In the genomic region with DNA sequence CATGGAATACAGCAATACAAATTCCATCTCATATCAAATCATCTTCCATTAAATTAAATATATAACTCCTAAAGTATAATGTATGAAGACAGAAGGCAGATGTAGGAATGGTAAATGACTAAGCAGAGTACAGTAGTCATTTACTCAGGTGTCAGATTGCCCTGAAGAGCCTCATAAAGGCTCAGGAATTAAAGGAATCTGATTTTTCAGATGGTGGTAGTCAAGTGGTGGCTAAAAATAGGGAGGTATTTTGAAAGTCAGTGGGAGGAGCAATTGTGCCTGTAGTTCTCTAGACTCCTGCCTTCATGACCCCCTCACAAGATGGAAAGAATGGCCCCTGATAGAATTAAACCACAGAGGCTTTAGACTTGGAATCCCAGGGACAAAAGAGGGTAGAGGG, we compare ENCODE assay signal across 1 cellular context.
TF ChIP-seq lines count a peak whose summit lies in the region.

No MANE protein-coding gene starts in this region.

TF ChIP-seq in H1, 55 proteins besides CTCF, POLR2A, EP300 and RAD21:
- TF ChIP-seq NRF1 (IDR thresholded peaks at IDR 0.05; ENCODE audit: low read depth, low read length) (no peak), GABPA (IDR thresholded peaks at IDR 0.05; ENCODE audit: borderline replicate concordance, insufficient read depth, low read length) (no peak), JUND (IDR thresholded peaks at IDR 0.05; ENCODE audit: low read length) (no peak), BCL11A (IDR thresholded peaks at IDR 0.05; ENCODE audit: low read depth in 2 of 2, low read length in 2 of 2) (no peak), KDM4A (IDR thresholded peaks at IDR 0.05; ENCODE audit: low read depth, low read length, severe bottlenecking) (no peak), YY1 (IDR thresholded peaks at IDR 0.05; ENCODE audit: low read depth, low read length) (no peak), TBP (IDR thresholded peaks at IDR 0.05; ENCODE audit: low read depth, low read length) (no peak), SP1 (IDR thresholded peaks at IDR 0.05; ENCODE audit: low read depth, low read length) (no peak), EGR1 (IDR thresholded peaks at IDR 0.05; ENCODE audit: borderline replicate concordance, low read depth, low read length) (no peak), HDAC2 (IDR thresholded peaks at IDR 0.05; ENCODE audit: borderline replicate concordance in 1 of 2, low read depth in 2 of 2, low read length in 2 of 2) (no peak), POU5F1 (IDR thresholded peaks at IDR 0.05; ENCODE audit: low read depth, low read length) (no peak), BACH1 (IDR thresholded peaks at IDR 0.05; ENCODE audit: low read length) (no peak), RFX5 (IDR thresholded peaks at IDR 0.05; ENCODE audit: borderline replicate concordance, low read depth, low read length) (no peak)
- TF ChIP-seq, protein P1, sequence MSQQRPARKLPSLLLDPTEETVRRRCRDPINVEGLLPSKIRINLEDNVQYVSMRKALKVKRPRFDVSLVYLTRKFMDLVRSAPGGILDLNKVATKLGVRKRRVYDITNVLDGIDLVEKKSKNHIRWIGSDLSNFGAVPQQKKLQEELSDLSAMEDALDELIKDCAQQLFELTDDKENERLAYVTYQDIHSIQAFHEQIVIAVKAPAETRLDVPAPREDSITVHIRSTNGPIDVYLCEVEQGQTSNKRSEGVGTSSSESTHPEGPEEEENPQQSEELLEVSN (IDR thresholded peaks at IDR 0.05), result no peak
- TF ChIP-seq, protein P2, sequence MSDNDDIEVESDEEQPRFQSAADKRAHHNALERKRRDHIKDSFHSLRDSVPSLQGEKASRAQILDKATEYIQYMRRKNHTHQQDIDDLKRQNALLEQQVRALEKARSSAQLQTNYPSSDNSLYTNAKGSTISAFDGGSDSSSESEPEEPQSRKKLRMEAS (IDR thresholded peaks at IDR 0.05), result no peak
